In the genomic region with DNA sequence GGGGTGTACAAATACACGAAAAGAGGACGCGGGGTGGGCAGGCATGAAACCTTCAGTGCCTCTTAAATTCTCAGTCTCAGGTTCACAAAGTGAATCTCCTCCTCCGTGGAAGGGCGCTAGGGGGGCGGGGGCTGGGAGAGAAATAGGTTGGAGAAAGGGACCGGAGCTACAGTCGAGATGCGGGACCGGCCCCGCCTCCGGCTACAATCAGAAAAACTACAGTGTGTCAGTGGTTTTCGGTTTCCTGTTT, we compare ENCODE assay signal across 8 cellular contexts. TPM values are rescaled to one million over a fixed set of nuclear protein-coding genes. Genes with fewer than 3 reads are reported as not detected.
DNase-seq lines count a peak whose midpoint lies in the region; ATAC-seq and TF ChIP-seq lines count a peak whose summit lies in the region.

No MANE protein-coding gene starts in this region.

- H3K27ac Mint-ChIP-seq in activated CD8-positive, alpha-beta memory T cell treated with anti-CD3 and anti-CD28 coated beads, Interleukin-2, amount 10 ng/mL, durations not matched to agents 7 days and 5 days, result peak overlapping the region; percentile 82

- H3K4me1 ChIP-seq in fibroblast of lung (ENCODE audit: control insufficient read depth, extremely low read depth, insufficient read depth, low read length), result no peaks in the 10 kb centered on the region

- H4K20me1 ChIP-seq in fibroblast of lung (ENCODE audit: control insufficient read depth, extremely low read depth, insufficient read depth, low read length), result no peaks in the 10 kb centered on the region

- H3K4me3 Mint-ChIP-seq in activated CD8-positive, alpha-beta memory T cell treated with anti-CD3 and anti-CD28 coated beads, Interleukin-2, amount 10 ng/mL, durations not matched to agents 7 days and 5 days, result peak overlapping the region; percentile 88

- H2AFZ ChIP-seq in fibroblast of lung (ENCODE audit: low read length), result peak overlapping the region; percentile 93

- peak overlapping the region; percentile 97 for H3K27ac ChIP-seq in fibroblast of lung (ENCODE audit: insufficient read depth, low read length)

- H3K4me2 ChIP-seq in fibroblast of lung (ENCODE audit: extremely low read depth, insufficient read depth, low read length), result peak overlapping the region; percentile 94

- peaks cover 26% of the 10 kb centered on the region for H3K4me1 Mint-ChIP-seq in activated CD8-positive, alpha-beta memory T cell treated with anti-CD3 and anti-CD28 coated beads, Interleukin-2, amount 10 ng/mL, durations not matched to agents 7 days and 5 days

- no peaks in the 10 kb centered on the region for H3K36me3 Mint-ChIP-seq in activated CD8-positive, alpha-beta memory T cell treated with anti-CD3 and anti-CD28 coated beads, Interleukin-2, amount 10 ng/mL, durations not matched to agents 7 days and 5 days

- H3K27me3 ChIP-seq in fibroblast of lung (ENCODE audit: control insufficient read depth, insufficient read depth, low read length), result no peaks in the 10 kb centered on the region

- H3K79me2 ChIP-seq in fibroblast of lung (ENCODE audit: control insufficient read depth, insufficient read depth, low read length), result no peaks in the 10 kb centered on the region

- intact Hi-C loops in posterior cingulate gyrus (cut with DNase I), result loop anchor here (2.0 to 10.0 kb wide), 6 partner anchors 53 to 256 kb away; no protein-coding TSS in a partner anchor

- H3K9me3 ChIP-seq in fibroblast of lung (ENCODE audit: control insufficient read depth, insufficient read depth, low read depth, low read length), result no peaks in the 10 kb centered on the region

- H3K27me3 Mint-ChIP-seq in activated CD8-positive, alpha-beta memory T cell treated with anti-CD3 and anti-CD28 coated beads, Interleukin-2, amount 10 ng/mL, durations not matched to agents 7 days and 5 days, result peaks cover 56% of the 10 kb centered on the region

- TF ChIP-seq CTCF in fibroblast of lung (conservative IDR thresholded peaks at IDR 0.05 in 1 of 2, IDR thresholded peaks at IDR 0.05 in 1 of 2; ENCODE audit: low read depth in 1 of 2, low read length in 2 of 2), result no peak

- peak overlapping the region; percentile 85 for H3K9ac ChIP-seq in fibroblast of lung (ENCODE audit: insufficient read depth, low read length)

- H3K9me3 Mint-ChIP-seq in activated CD8-positive, alpha-beta memory T cell treated with anti-CD3 and anti-CD28 coated beads, Interleukin-2, amount 10 ng/mL, durations not matched to agents 7 days and 5 days (ENCODE audit: low read depth), result no peaks in the 10 kb centered on the region

- no peaks in the 10 kb centered on the region for H3K36me3 ChIP-seq in fibroblast of lung (ENCODE audit: control insufficient read depth, insufficient read depth, low read length)

- no peak for DNase-seq in activated CD8-positive, alpha-beta memory T cell treated with anti-CD3 and anti-CD28 coated beads, Interleukin-2, amount 10 ng/mL, durations not matched to agents 7 days and 5 days
- DNase-seq in activated CD8-positive, alpha-beta memory T cell treated with anti-CD3 and anti-CD28 coated beads, Interleukin-2, amount 50 U/mL, for 48 hours, result no peak
- DNase-seq in activated CD4-positive, alpha-beta T cell treated with anti-CD3 and anti-CD28 coated beads, Interleukin-2, amount 50 U/mL, for 48 hours, result peak; percentile 57 to 67
- no peak for DNase-seq in fibroblast of lung (ENCODE audit: low read depth in 2 of 2)
- peak in 6 of 10 donors; percentile 41 to 84 (median 56) for DNase-seq in posterior cingulate gyrus
- no peak for DNase-seq in HPDE6-E6E7 (ENCODE audit: extremely low spot score)

- CTCF ChIA-PET in activated CD8-positive, alpha-beta memory T cell treated with anti-CD3 and anti-CD28 coated beads, Interleukin-2, amount 10 ng/mL, durations not matched to agents 7 days and 5 days (lab: Charles Lee), result interaction anchor here (0.9 to 2.0 kb wide), 10 partner anchors 11 to 527 kb away, joined by 3 to 5 read pairs (median 4); no protein-coding TSS in a partner anchor

- H3K4me3 ChIP-seq in fibroblast of lung (replicated peaks in 1 of 4; ENCODE audit: control extremely low read depth in 1 of 4, insufficient read depth in 1 of 4, low read depth in 3 of 4, low read length in 4 of 4), result peak overlapping the region; percentile 81 to 99 (median 91)

- ATAC-seq in activated CD8-positive, alpha-beta memory T cell treated with anti-CD3 and anti-CD28 coated beads, Interleukin-2, amount 10 ng/mL, durations not matched to agents 7 days and 5 days, result no peak
- ATAC-seq in GM18517 (IDR thresholded peaks at IDR 0.05; ENCODE audit: unreplicated experiment) (no peak), HG03039 (IDR thresholded peaks at IDR 0.05; ENCODE audit: unreplicated experiment) (no peak)

RNA-seq across cellular contexts. Expression of a gene that starts 3.4 kb away (rescaled TPM):
- total RNA-seq in activated CD8-positive, alpha-beta memory T cell treated with anti-CD3 and anti-CD28 coated beads, Interleukin-2, amount 10 ng/mL, durations not matched to agents 7 days and 5 days, result 1 to 10 TPM; 1.8 to 4.3 TPM
- total RNA-seq in fibroblast of lung, result 2.0 and 2.1 TPM in 2 replicates
- polyA plus RNA-seq in fibroblast of lung, result 2.6 and 2.8 TPM in 2 replicates
- polyA plus RNA-seq in fibroblast of lung (2012), result 1.2 and 1.9 TPM in 2 replicates
- 1.3 and 3.6 TPM in 2 replicates for polyA minus RNA-seq in fibroblast of lung (ENCODE audit: low replicate concordance)

Comparison
In these comparisons a context has a peak if more than half of its experiments do, and no peak if none do; other contexts are left out.
1. DNase-seq: peak in activated CD4-positive, alpha-beta T cell treated with anti-CD3 and anti-CD28 coated beads, Interleukin-2, amount 50 U/mL, for 48 hours (2 of 2) and posterior cingulate gyrus (6 of 10); none in activated CD8-positive, alpha-beta memory T cell treated with anti-CD3 and anti-CD28 coated beads, Interleukin-2, amount 10 ng/mL, durations not matched to agents 7 days and 5 days (single experiment), activated CD8-positive, alpha-beta memory T cell treated with anti-CD3 and anti-CD28 coated beads, Interleukin-2, amount 50 U/mL, for 48 hours (single experiment), fibroblast of lung (0 of 2) and HPDE6-E6E7 (single experiment).